In the genomic region with DNA sequence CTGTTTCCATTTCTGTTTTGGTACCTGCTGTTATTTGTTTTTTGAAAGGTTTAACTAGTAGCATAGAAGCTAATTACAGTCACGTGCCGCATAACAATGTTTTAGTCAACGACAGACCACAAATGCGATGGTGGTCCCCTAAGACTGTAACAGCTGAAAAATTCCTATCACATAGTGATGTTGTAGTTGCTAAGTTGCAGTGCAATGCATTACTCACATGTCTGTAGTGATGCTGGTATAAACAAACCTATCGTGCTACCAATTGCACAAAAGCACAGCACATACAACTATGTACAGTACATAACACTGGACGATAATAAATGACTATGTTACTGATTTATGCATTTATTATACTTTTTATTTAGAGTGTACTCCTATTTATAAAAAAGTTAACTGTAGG, we compare ENCODE assay signal across 35 cellular contexts. TPM values are rescaled to one million over a fixed set of nuclear protein-coding genes. Genes with fewer than 3 reads are reported as not detected.
"Had no signal": no experiment of that assay in that cellular context is flagged by ENCODE, and none has a peak within 500 bp of the region (broad histone marks: within the 10 kb centered on the region; RNA-seq: fewer than 3 reads in every experiment).

No MANE protein-coding gene starts in this region.

- ATAC-seq: activated CD8-positive, alpha-beta memory T cell treated with anti-CD3 and anti-CD28 coated beads, Interleukin-2, amount 10 ng/mL, durations not matched to agents 7 days and 5 days; PC-3; Right ventricle myocardium inferior had no signal

- H3K36me3 Mint-ChIP-seq: activated CD8-positive, alpha-beta memory T cell treated with anti-CD3 and anti-CD28 coated beads, Interleukin-2, amount 10 ng/mL, durations not matched to agents 7 days and 5 days; activated naive CD4-positive, alpha-beta T cell treated with anti-CD3 and anti-CD28 coated beads, Interleukin-2, amount 10 ng/mL, durations not matched to agents 7 days and 5 days had no signal

- H3K36me3 ChIP-seq: cardiac muscle cell, MG63 had no signal

- DNase-seq: activated CD4-positive, alpha-beta memory T cell treated with anti-CD3 and anti-CD28 coated beads, Interleukin-2, amount 10 ng/mL, durations not matched to agents 7 days and 5 days; activated CD4-positive, alpha-beta T cell treated with anti-CD3 and anti-CD28 coated beads for 1 hour; activated CD4-positive, alpha-beta T cell treated with anti-CD3 and anti-CD28 coated beads for 48 hours; activated CD4-positive, CD25-positive, alpha-beta regulatory T cell; activated CD8-positive, alpha-beta memory T cell treated with anti-CD3 and anti-CD28 coated beads for 24 hours; activated CD8-positive, alpha-beta memory T cell treated with anti-CD3 and anti-CD28 coated beads, Interleukin-2, amount 10 ng/mL, durations not matched to agents 7 days and 5 days; activated CD8-positive, alpha-beta memory T cell treated with anti-CD3 and anti-CD28 coated beads, Interleukin-2, amount 50 U/mL, for 48 hours; activated effector memory CD4-positive, alpha-beta T cell treated with Interleukin-2 at 50 U/mL for 16 hours; activated naive CD4-positive, alpha-beta T cell treated with anti-CD3 and anti-CD28 coated beads, Interleukin-2, amount 10 ng/mL, durations not matched to agents 7 days and 5 days; activated T-cell treated with anti-CD3 and anti-CD28 coated beads, Interleukin-2, amount 50 U/mL, for 48 hours; amygdala; Kasumi-1; MG63; NCI-H1048; NCI-H1105 treated with DMSO at 0.1 percent for 48 hours; NCI-H1436 treated with DMSO at 0.1 percent for 48 hours; NCI-H1694 treated with DMSO at 0.1 percent for 48 hours; NCI-H2029; NCI-H345; NCI-H510A; NCI-H526; NCI-H748 treated with DMSO at 0.1 percent for 48 hours; NK-92 treated with Interleukin-12 subunit alpha and Interleukin-12 subunit beta, amount 100 ng/mL, for 24 hours; PC-3; T1000; WERI-Rb-1 had no signal

- H3K4me3 Mint-ChIP-seq: activated CD4-positive, alpha-beta memory T cell treated with anti-CD3 and anti-CD28 coated beads, Interleukin-2, amount 10 ng/mL, durations not matched to agents 7 days and 5 days; activated CD8-positive, alpha-beta memory T cell treated with anti-CD3 and anti-CD28 coated beads, Interleukin-2, amount 10 ng/mL, durations not matched to agents 7 days and 5 days; activated naive CD4-positive, alpha-beta T cell treated with anti-CD3 and anti-CD28 coated beads, Interleukin-2, amount 10 ng/mL, durations not matched to agents 7 days and 5 days; activated naive CD8-positive, alpha-beta T cell; central memory CD8-positive, alpha-beta T cell had no signal

- H3K27ac ChIP-seq: ascending aorta, cardiac muscle cell, RWPE1, SK-N-MC, WERI-Rb-1 had no signal

- FAIRE-seq: RCC 7860 had no signal

- H3K4me3 ChIP-seq: ascending aorta, cardiac muscle cell, MG63, SK-N-MC had no signal

- H3K9me3 ChIP-seq: MG63 had no signal

- H3K27ac Mint-ChIP-seq: activated CD4-positive, alpha-beta memory T cell treated with anti-CD3 and anti-CD28 coated beads, Interleukin-2, amount 10 ng/mL, durations not matched to agents 7 days and 5 days; activated CD8-positive, alpha-beta memory T cell treated with anti-CD3 and anti-CD28 coated beads, Interleukin-2, amount 10 ng/mL, durations not matched to agents 7 days and 5 days; activated naive CD4-positive, alpha-beta T cell treated with anti-CD3 and anti-CD28 coated beads, Interleukin-2, amount 10 ng/mL, durations not matched to agents 7 days and 5 days; activated naive CD8-positive, alpha-beta T cell had no signal

- H3K4me1 ChIP-seq: ascending aorta had no signal

- H3K4me1 Mint-ChIP-seq: activated CD4-positive, alpha-beta memory T cell treated with anti-CD3 and anti-CD28 coated beads, Interleukin-2, amount 10 ng/mL, durations not matched to agents 7 days and 5 days; activated CD8-positive, alpha-beta memory T cell treated with anti-CD3 and anti-CD28 coated beads, Interleukin-2, amount 10 ng/mL, durations not matched to agents 7 days and 5 days; activated naive CD4-positive, alpha-beta T cell treated with anti-CD3 and anti-CD28 coated beads, Interleukin-2, amount 10 ng/mL, durations not matched to agents 7 days and 5 days; central memory CD8-positive, alpha-beta T cell had no signal

- H3K27me3 ChIP-seq: ascending aorta, cardiac muscle cell, MG63 had no signal

RNA-seq across cellular contexts. Expression of gene PTPN21, which starts 21.6 kb away (rescaled TPM):
- total RNA-seq: activated CD4-positive, alpha-beta memory T cell treated with anti-CD3 and anti-CD28 coated beads, Interleukin-2, amount 10 ng/mL, durations not matched to agents 7 days and 5 days; T-helper 1 cell treated with Interleukin-12 subunit alpha and Interleukin-12 subunit beta and Interleukin-4 antibody, amounts not matched to agents 30 ng/mL and 1 ng/mL, for 36 hours had no signal
